In the genomic region with DNA sequence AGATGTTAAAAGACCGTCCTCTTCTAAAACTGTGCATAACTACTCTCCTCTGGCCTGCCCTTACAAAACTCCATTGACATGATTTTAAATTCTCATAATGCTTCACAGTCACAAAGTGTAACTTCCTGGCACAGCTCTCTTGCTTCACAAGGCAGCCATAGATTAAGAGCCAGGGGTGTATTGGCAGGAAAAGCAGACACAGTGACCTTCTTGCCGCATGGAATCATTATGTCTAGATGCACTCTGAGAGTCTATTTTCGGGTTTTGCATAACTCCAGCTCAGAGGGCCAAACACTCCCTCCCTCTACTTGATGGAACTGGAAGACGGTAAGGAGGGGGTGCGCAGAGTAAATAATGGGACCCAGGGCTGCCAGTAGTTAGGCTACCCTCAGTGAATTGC, we compare ENCODE assay signal across 1 cellular context.
TF ChIP-seq lines count a peak whose summit lies in the region.

No MANE protein-coding gene starts in this region.

TF ChIP-seq in GM23338, 12 proteins besides CTCF, POLR2A, EP300 and RAD21 (continued from another document):
- TF ChIP-seq, protein P1, sequence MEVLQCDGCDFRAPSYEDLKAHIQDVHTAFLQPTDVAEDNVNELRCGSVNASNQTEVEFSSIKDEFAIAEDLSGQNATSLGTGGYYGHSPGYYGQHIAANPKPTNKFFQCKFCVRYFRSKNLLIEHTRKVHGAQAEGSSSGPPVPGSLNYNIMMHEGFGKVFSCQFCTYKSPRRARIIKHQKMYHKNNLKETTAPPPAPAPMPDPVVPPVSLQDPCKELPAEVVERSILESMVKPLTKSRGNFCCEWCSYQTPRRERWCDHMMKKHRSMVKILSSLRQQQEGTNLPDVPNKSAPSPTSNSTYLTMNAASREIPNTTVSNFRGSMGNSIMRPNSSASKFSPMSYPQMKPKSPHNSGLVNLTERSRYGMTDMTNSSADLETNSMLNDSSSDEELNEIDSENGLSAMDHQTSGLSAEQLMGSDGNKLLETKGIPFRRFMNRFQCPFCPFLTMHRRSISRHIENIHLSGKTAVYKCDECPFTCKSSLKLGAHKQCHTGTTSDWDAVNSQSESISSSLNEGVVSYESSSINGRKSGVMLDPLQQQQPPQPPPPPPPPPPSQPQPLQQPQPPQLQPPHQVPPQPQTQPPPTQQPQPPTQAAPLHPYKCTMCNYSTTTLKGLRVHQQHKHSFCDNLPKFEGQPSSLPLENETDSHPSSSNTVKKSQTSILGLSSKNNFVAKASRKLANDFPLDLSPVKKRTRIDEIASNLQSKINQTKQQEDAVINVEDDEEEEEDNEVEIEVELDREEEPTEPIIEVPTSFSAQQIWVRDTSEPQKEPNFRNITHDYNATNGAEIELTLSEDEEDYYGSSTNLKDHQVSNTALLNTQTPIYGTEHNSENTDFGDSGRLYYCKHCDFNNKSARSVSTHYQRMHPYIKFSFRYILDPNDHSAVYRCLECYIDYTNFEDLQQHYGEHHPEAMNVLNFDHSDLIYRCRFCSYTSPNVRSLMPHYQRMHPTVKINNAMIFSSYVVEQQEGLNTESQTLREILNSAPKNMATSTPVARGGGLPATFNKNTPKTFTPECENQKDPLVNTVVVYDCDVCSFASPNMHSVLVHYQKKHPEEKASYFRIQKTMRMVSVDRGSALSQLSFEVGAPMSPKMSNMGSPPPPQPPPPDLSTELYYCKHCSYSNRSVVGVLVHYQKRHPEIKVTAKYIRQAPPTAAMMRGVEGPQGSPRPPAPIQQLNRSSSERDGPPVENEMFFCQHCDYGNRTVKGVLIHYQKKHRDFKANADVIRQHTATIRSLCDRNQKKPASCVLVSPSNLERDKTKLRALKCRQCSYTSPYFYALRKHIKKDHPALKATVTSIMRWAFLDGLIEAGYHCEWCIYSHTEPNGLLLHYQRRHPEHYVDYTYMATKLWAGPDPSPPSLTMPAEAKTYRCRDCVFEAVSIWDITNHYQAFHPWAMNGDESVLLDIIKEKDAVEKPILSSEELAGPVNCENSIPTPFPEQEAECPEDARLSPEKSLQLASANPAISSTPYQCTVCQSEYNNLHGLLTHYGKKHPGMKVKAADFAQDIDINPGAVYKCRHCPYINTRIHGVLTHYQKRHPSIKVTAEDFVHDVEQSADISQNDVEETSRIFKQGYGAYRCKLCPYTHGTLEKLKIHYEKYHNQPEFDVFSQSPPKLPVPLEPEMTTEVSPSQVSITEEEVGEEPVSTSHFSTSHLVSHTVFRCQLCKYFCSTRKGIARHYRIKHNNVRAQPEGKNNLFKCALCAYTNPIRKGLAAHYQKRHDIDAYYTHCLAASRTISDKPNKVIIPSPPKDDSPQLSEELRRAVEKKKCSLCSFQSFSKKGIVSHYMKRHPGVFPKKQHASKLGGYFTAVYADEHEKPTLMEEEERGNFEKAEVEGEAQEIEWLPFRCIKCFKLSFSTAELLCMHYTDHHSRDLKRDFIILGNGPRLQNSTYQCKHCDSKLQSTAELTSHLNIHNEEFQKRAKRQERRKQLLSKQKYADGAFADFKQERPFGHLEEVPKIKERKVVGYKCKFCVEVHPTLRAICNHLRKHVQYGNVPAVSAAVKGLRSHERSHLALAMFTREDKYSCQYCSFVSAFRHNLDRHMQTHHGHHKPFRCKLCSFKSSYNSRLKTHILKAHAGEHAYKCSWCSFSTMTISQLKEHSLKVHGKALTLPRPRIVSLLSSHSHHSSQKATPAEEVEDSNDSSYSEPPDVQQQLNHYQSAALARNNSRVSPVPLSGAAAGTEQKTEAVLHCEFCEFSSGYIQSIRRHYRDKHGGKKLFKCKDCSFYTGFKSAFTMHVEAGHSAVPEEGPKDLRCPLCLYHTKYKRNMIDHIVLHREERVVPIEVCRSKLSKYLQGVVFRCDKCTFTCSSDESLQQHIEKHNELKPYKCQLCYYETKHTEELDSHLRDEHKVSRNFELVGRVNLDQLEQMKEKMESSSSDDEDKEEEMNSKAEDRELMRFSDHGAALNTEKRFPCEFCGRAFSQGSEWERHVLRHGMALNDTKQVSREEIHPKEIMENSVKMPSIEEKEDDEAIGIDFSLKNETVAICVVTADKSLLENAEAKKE (CRISPR knock-in tag; IDR thresholded peaks at IDR 0.05): no peak
- no peak for TF ChIP-seq EZH2 (IDR thresholded peaks at IDR 0.05; ENCODE audit: low read depth, unreplicated experiment)
